8 cellular contexts compared by ENCODE assay signal in genomic region chr17:46942441-46943217, GRCh38. TPM values are rescaled to one million over a fixed set of nuclear protein-coding genes. Genes with fewer than 3 reads are reported as not detected.
A peak's percentile ranks its signal among the peaks of the same experiment; 100 is the strongest.
DNase-seq lines count a peak whose midpoint lies in the region; ATAC-seq and TF ChIP-seq lines count a peak whose summit lies in the region.

No MANE protein-coding gene starts in this region.

- no peaks in the 10 kb centered on the region for H3K9me3 Mint-ChIP-seq in activated T-helper 17 cell treated with anti-CD3 and anti-CD28 coated beads, Interleukin-2, amount 50 U/mL, for 72 hours

- H3K27ac Mint-ChIP-seq in activated T-helper 17 cell treated with anti-CD3 and anti-CD28 coated beads, Interleukin-2, amount 50 U/mL, for 72 hours = no peak overlapping the region

- peaks cover 8% of the 10 kb centered on the region for H3K4me1 Mint-ChIP-seq in activated T-helper 17 cell treated with anti-CD3 and anti-CD28 coated beads, Interleukin-2, amount 50 U/mL, for 72 hours

- H3K27me3 Mint-ChIP-seq in activated T-helper 17 cell treated with anti-CD3 and anti-CD28 coated beads, Interleukin-2, amount 50 U/mL, for 72 hours = no peaks in the 10 kb centered on the region

- H3K27me3 ChIP-seq in OCI-LY3 (ENCODE audit: low read depth, low read length) = peaks cover 3% of the 10 kb centered on the region; the same call in 1 of the 2 replicates

- no peak overlapping the region for H3K9ac ChIP-seq in OCI-LY3 (ENCODE audit: low read length)

- no peak overlapping the region for H2AFZ ChIP-seq in OCI-LY3 (ENCODE audit: low read depth, low read length)

- no peak overlapping the region for H3K4me3 ChIP-seq in OCI-LY3 (ENCODE audit: low read length)
- no peak overlapping the region for H3K4me3 ChIP-seq in foreskin fibroblast (ENCODE audit: low read depth in 1 of 2, low read length in 2 of 2)

- TF ChIP-seq CTCF in OCI-LY3 (IDR thresholded peaks at IDR 0.05; ENCODE audit: low read depth, low read length) (peak; percentile 75), foreskin fibroblast (IDR thresholded peaks at IDR 0.05; ENCODE audit: low read depth, low read length) (peak; percentile 93)

- no peaks in the 10 kb centered on the region for H4K20me1 ChIP-seq in OCI-LY3 (ENCODE audit: insufficient read depth, low read length)

- DNase-seq in DMS153 (lab: John Stamatoyannopoulos, UW) = peak; percentile 37
- DNase-seq in KBM-7 = peak; percentile 78
- DNase-seq in foreskin fibroblast = peak; percentile 62 to 89
- DNase-seq in nucleus accumbens (lab: John Stamatoyannopoulos, UW) = peak in 43 of 56 donors; percentile 7 to 83 (median 43)

- H3K79me2 ChIP-seq in OCI-LY3 (ENCODE audit: low read length) = no peaks in the 10 kb centered on the region

- H3K9me3 ChIP-seq in OCI-LY3 (ENCODE audit: insufficient read depth, low read length) = no peaks in the 10 kb centered on the region

- peak; percentile 40 for ATAC-seq in activated T-helper 17 cell treated with anti-CD3 and anti-CD28 coated beads, Interleukin-2, amount 50 U/mL, for 72 hours (replicated peaks)
- ATAC-seq in HG02981 (IDR thresholded peaks at IDR 0.05; ENCODE audit: unreplicated experiment) (no peak), HG02623 (IDR thresholded peaks at IDR 0.05; ENCODE audit: unreplicated experiment) (no peak)

- no peak overlapping the region for H3K4me3 Mint-ChIP-seq in activated T-helper 17 cell treated with anti-CD3 and anti-CD28 coated beads, Interleukin-2, amount 50 U/mL, for 72 hours

- no peaks in the 10 kb centered on the region for H3K4me1 ChIP-seq in OCI-LY3 (ENCODE audit: low read length)

- H3K36me3 Mint-ChIP-seq in activated T-helper 17 cell treated with anti-CD3 and anti-CD28 coated beads, Interleukin-2, amount 50 U/mL, for 72 hours (ENCODE audit: low read depth) = peaks cover 45% of the 10 kb centered on the region

- in situ Hi-C loops in KBM-7 (cut with MboI; ENCODE audit: low pct_unique_long_range_greater_than_20kb, low sequenced_read_pairs) = no loop called here

- peaks cover 37% of the 10 kb centered on the region for H3K36me3 ChIP-seq in OCI-LY3 (replicated peaks; ENCODE audit: low read depth, low read length)

- no peak overlapping the region for H3K27ac ChIP-seq in OCI-LY3 (ENCODE audit: low read length)

- no peak overlapping the region for H3K4me2 ChIP-seq in OCI-LY3 (ENCODE audit: low read length)

RNA-seq across cellular contexts. Expression of gene GOSR2, which starts 19.7 kb away (rescaled TPM):
- 10 to 100 TPM; 45.8 to 53.7 TPM for total RNA-seq in activated T-helper 17 cell treated with anti-CD3 and anti-CD28 coated beads, Interleukin-2, amount 50 U/mL, for 72 hours

RNA-seq across cellular contexts. Expression of gene RPRML, which starts 36.4 kb away (rescaled TPM):
- total RNA-seq in activated T-helper 17 cell treated with anti-CD3 and anti-CD28 coated beads, Interleukin-2, amount 50 U/mL, for 72 hours = not detected
